Comparison of ENCODE assay signal across 8 cellular contexts in genomic region chr16:89357055-89357454, GRCh38.
DNase-seq lines count a peak whose midpoint lies in the region; ATAC-seq and TF ChIP-seq lines count a peak whose summit lies in the region.

No MANE protein-coding gene starts in this region.

- peaks cover 5% of the 10 kb centered on the region for H3K36me3 Mint-ChIP-seq in endothelial cell (ENCODE audit: low read depth, unreplicated experiment)

- H3K27me3 Mint-ChIP-seq in endothelial cell (ENCODE audit: unreplicated experiment): peaks cover 12% of the 10 kb centered on the region

- no peaks in the 10 kb centered on the region for H3K9me3 Mint-ChIP-seq in endothelial cell (ENCODE audit: unreplicated experiment)

- DNase-seq in GM13977 (ENCODE audit: low spot score): no peak
- DNase-seq in activated CD4-positive, alpha-beta T cell treated with anti-CD3 and anti-CD28 coated beads, Interleukin-2, amount 50 U/mL, for 1 hour: peak; percentile 32
- no peak for DNase-seq in endothelial cell (ENCODE audit: low spot score)
- DNase-seq in stimulated activated CD4-positive, alpha-beta T cell treated with anti-CD3 and anti-CD28 coated beads, Interleukin-1b, Interleukin-23, amount 100 ng/mL, for 4 hours (ENCODE audit: low read depth in 2 of 2): peak; percentile 55 to 57
- DNase-seq in AG08395 (ENCODE audit: low spot score): no peak

- no peak for ATAC-seq in HG03159 (IDR thresholded peaks at IDR 0.05; ENCODE audit: unreplicated experiment)
- no peak for ATAC-seq in GM19463 (IDR thresholded peaks at IDR 0.05; ENCODE audit: unreplicated experiment)
- no peak for ATAC-seq in GM21367 (IDR thresholded peaks at IDR 0.05; ENCODE audit: unreplicated experiment)

- H3K4me3 Mint-ChIP-seq in endothelial cell (ENCODE audit: unreplicated experiment): peak overlapping the region; percentile 18

- peak; percentile 25 for TF ChIP-seq CTCF in GM13977 (IDR thresholded peaks at IDR 0.05; ENCODE audit: extremely low read depth, insufficient read depth, missing control alignments)
- TF ChIP-seq CTCF in endothelial cell (IDR thresholded peaks at IDR 0.05; ENCODE audit: unreplicated experiment): no peak

- in situ Hi-C loops in GM13977 (cut with MboI; ENCODE audit: low pct_unique_long_range_greater_than_20kb, low sequenced_read_pairs, unreplicated experiment): no loop called here

- H3K27ac Mint-ChIP-seq in endothelial cell (ENCODE audit: unreplicated experiment): peak overlapping the region; percentile 31

- peaks cover 61% of the 10 kb centered on the region for H3K4me1 Mint-ChIP-seq in endothelial cell (ENCODE audit: unreplicated experiment)

Comparison
In these comparisons a context has a peak if more than half of its experiments do, and no peak if none do; other contexts are left out.
1. DNase-seq: peak in activated CD4-positive, alpha-beta T cell treated with anti-CD3 and anti-CD28 coated beads, Interleukin-2, amount 50 U/mL, for 1 hour (single experiment) and stimulated activated CD4-positive, alpha-beta T cell treated with anti-CD3 and anti-CD28 coated beads, Interleukin-1b, Interleukin-23, amount 100 ng/mL, for 4 hours (2 of 2); none in GM13977 (single experiment), endothelial cell (single experiment) and AG08395 (single experiment).